Comparison of ENCODE assay signal across 20 cellular contexts in the genomic region with DNA sequence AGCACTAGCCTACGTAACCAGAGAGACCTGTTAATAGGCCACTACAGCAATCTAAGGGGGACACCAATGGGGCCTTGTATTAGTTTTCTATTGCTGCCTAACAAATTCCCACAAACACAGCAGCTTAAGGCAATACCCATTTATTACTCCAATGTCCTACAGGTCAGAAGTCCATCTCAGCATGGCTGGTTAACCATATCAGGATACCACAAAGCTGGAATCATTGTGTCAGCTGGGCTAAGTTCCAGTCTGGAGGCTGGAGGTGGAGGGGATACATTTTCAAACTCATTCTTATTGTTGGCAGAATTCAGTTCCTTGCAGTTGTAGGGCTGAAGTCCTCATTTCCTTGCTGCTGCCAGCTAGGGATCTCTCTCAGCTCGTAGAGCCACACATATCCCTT.
"Had no signal": no experiment of that assay in that cellular context is flagged by ENCODE, and none has a peak within 500 bp of the region (broad histone marks: within the 10 kb centered on the region; RNA-seq: fewer than 3 reads in every experiment).

No MANE protein-coding gene starts in this region.

- H3K36me3 Mint-ChIP-seq: natural killer cell had no signal

- H3K27me3 ChIP-seq: hepatocyte, spleen, transverse colon had no signal

- H3K9me3 Mint-ChIP-seq: endodermal cell; neural crest cell; stimulated activated memory B cell treated with anti-CD40 and anti-IgM and Interleukin-4, amounts not matched to agents 10 μg/mL and 1 μg/mL and 100 μg/mL, for 72 hours; stimulated activated naive CD8-positive, alpha-beta T cell treated with anti-CD3 and anti-CD28 coated beads, Interleukin-15, Interleukin-2, amounts not matched to agents 100 ng/mL and 50 ng/mL, for 24 hours had no signal

- ATAC-seq: left colon; natural killer cell; right cardiac atrium; stimulated activated memory B cell treated with anti-CD40 and anti-IgM and Interleukin-4, amounts not matched to agents 10 μg/mL and 1 μg/mL and 100 μg/mL, for 72 hours had no signal

- H3K9me3 ChIP-seq: spleen, thoracic aorta, transverse colon had no signal

- H3K27me3 Mint-ChIP-seq: stimulated activated memory B cell treated with anti-CD40 and anti-IgM and Interleukin-4, amounts not matched to agents 10 μg/mL and 1 μg/mL and 100 μg/mL, for 72 hours; stimulated activated naive CD8-positive, alpha-beta T cell treated with anti-CD3 and anti-CD28 coated beads, Interleukin-15, Interleukin-2, amounts not matched to agents 100 ng/mL and 50 ng/mL, for 24 hours had no signal

- H3K27ac ChIP-seq: coronary artery, hepatocyte, spleen, thoracic aorta, transverse colon had no signal

- H3K4me1 ChIP-seq: spleen had no signal

- H3K4me1 Mint-ChIP-seq: natural killer cell; neural crest cell; stimulated activated memory B cell treated with anti-CD40 and anti-IgM and Interleukin-4, amounts not matched to agents 10 μg/mL and 1 μg/mL and 100 μg/mL, for 72 hours had no signal

- H3K4me3 Mint-ChIP-seq: endodermal cell; natural killer cell; neural crest cell; stimulated activated memory B cell treated with anti-CD40 and anti-IgM and Interleukin-4, amounts not matched to agents 10 μg/mL and 1 μg/mL and 100 μg/mL, for 72 hours; stimulated activated naive CD8-positive, alpha-beta T cell treated with anti-CD3 and anti-CD28 coated beads, Interleukin-15, Interleukin-2, amounts not matched to agents 100 ng/mL and 50 ng/mL, for 24 hours had no signal

- H3K36me3 ChIP-seq: spleen, thoracic aorta, transverse colon had no signal

- H3K4me3 ChIP-seq: coronary artery, hepatocyte, spleen, thoracic aorta, transverse colon had no signal

- H3K27ac Mint-ChIP-seq: endodermal cell; natural killer cell; stimulated activated memory B cell treated with anti-CD40 and anti-IgM and Interleukin-4, amounts not matched to agents 10 μg/mL and 1 μg/mL and 100 μg/mL, for 72 hours; stimulated activated naive CD8-positive, alpha-beta T cell treated with anti-CD3 and anti-CD28 coated beads, Interleukin-15, Interleukin-2, amounts not matched to agents 100 ng/mL and 50 ng/mL, for 24 hours had no signal

- DNase-seq: effector CD4-positive, alpha-beta T cell; endodermal cell; foreskin melanocyte; head of caudate nucleus; kidney; left colon; mammary epithelial cell; natural killer cell; right cardiac atrium; spleen; stimulated activated CD4-positive, alpha-beta T cell treated with anti-CD3 and anti-CD28 coated beads, Interleukin-15, amount 100 ng/mL, for 24 hours; stimulated activated CD4-positive, alpha-beta T cell treated with anti-CD3 and anti-CD28 coated beads, Interleukin-1b, Interleukin-23, amount 100 ng/mL, for 48 hours; stimulated activated CD4-positive, alpha-beta T cell treated with anti-CD3 and anti-CD28 coated beads, Interleukin-4, amount 100 ng/mL, for 24 hours; transverse colon had no signal
